Comparison of ENCODE assay signal across 17 cellular contexts in the genomic region with DNA sequence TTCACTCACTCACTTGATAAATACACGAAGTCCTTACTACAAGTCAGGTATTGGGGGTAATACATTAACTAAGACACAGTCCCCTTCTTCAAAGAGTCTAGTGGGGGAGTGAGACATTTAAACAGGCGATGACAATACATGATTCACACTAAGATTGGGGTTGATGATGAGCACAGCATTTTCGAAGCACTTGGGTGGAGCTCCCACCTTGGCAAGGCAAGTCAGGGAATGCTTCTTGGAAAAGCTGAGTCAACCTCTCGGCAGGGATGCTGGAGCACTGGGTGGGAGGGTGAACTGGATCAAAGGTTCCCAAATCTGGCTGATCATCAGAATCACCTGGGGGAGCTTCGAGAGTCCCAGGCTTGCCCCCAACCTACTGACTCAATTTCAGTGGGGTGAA. TPM values are rescaled to one million over a fixed set of nuclear protein-coding genes. Genes with fewer than 3 reads are reported as not detected.
DNase-seq lines count a peak whose midpoint lies in the region; ATAC-seq, FAIRE-seq and TF ChIP-seq lines count a peak whose summit lies in the region.
"Had no signal": no experiment of that assay in that cellular context is flagged by ENCODE, and none has a peak within 500 bp of the region (broad histone marks: within the 10 kb centered on the region; RNA-seq: fewer than 3 reads in every experiment).

No MANE protein-coding gene starts in this region.

- CTCF ChIA-PET in A549 (lab: Yijun Ruan, JAX) = interaction anchor here (0.6 to 6.2 kb wide), 9 partner anchors 9 to 94 kb away, joined by 3 to 22 read pairs (median 4); no protein-coding TSS in a partner anchor
- CTCF ChIA-PET in K562 (lab: Yijun Ruan, JAX; ENCODE audit: low intra/inter-chr PET ratio) = no interaction called here

- H2AFZ ChIP-seq in K562 (ENCODE audit: low read depth, low read length) = no peak overlapping the region

- peak; percentile 70 for FAIRE-seq in A549 (lab: Jason Lieb, UNC)
- FAIRE-seq in K562 (lab: Jason Lieb, UNC) = no peak
- FAIRE-seq: small intestine had no signal

- no peaks in the 10 kb centered on the region for H3K9me1 ChIP-seq in K562 (ENCODE audit: control insufficient read depth, insufficient read depth, low read length)

- peak overlapping the region; percentile 54 for H3K4me2 ChIP-seq in A549
- no peak overlapping the region for H3K4me2 ChIP-seq in K562 (ENCODE audit: insufficient read depth, low read length)

- no peaks in the 10 kb centered on the region for H3K79me2 ChIP-seq in K562 (ENCODE audit: control insufficient read depth, insufficient read depth, low read length)

- peak; percentile 87 to 89 for ATAC-seq in A549
- no peak for ATAC-seq in K562
- ATAC-seq in GM21737 (IDR thresholded peaks at IDR 0.05; ENCODE audit: unreplicated experiment) = no peak
- ATAC-seq: naive thymus-derived CD8-positive, alpha-beta T cell had no signal

- TF ChIP-seq RAD21 in A549 (conservative IDR thresholded peaks at IDR 0.05 in 1 of 2, IDR thresholded peaks at IDR 0.05 in 1 of 2) (peak; percentile 22; a peak in 1 of 5 replicates), K562 (CRISPR knock-in tag; conservative IDR thresholded peaks at IDR 0.05 in 1 of 2, IDR thresholded peaks at IDR 0.05 in 1 of 2) (no peak)

- in situ Hi-C loops in K562 (cut with MboI) = no loop called here

- TF ChIP-seq POLR2A in A549 (IDR thresholded peaks at IDR 0.05; ENCODE audit: low read length) (no peak), K562 (conservative IDR thresholded peaks at IDR 0.05) (no peak)

- DNase-seq in A549 (ENCODE audit: low read depth in 1 of 2, low spot score in 1 of 2) (peak; percentile 81 to 89), HT1080 (ENCODE audit: low read depth) (peak; percentile 46), K562 (ENCODE audit: extremely low read depth in 1 of 4, low spot score in 3 of 4) (no peak), iPS-NIHi7 (ENCODE audit: extremely low spot score) (peak; percentile 62), occipital lobe (lab: John Stamatoyannopoulos, UW) (no peak), KG1 (lab: John Stamatoyannopoulos, UW) (no peak), ecto neural progenitor cell (ENCODE audit: low spot score) (no peak)
- DNase-seq: activated effector memory CD4-positive, alpha-beta T cell treated with Interleukin-2 at 50 U/mL for 16 hours; DMS153; erythroblast; naive thymus-derived CD8-positive, alpha-beta T cell; NCI-H2029 treated with DMSO at 0.1 percent for 48 hours; SW 1271; trophoblast cell had no signal

- POLR2A ChIA-PET in A549 (lab: Yijun Ruan, JAX) = interaction anchor here (0.6 to 2.4 kb wide), 5 partner anchors 10 to 67 kb away, joined by 3 to 10 read pairs (median 4); partner anchors contain the start of gene SRP9
- POLR2A ChIA-PET in K562 (lab: Yijun Ruan, JAX) = interaction anchor here (0.6 to 0.7 kb wide), 2 partner anchors 220 to 407 kb away, joined by 3 read pairs; no protein-coding TSS in a partner anchor

- H3K27me3 ChIP-seq in K562 (ENCODE audit: control insufficient read depth in 2 of 2, insufficient read depth in 2 of 2, low read length in 2 of 2) = peaks cover 28 to 52% of the 10 kb centered on the region in 2 experiments

- no TSS peak for BruUV-seq in K562 (replicated peaks; lab: Mats Ljungman, UMichigan)

- H3K4me1 ChIP-seq in A549 (peaks cover 25% of the 10 kb centered on the region), K562 (replicated peaks in 1 of 2; ENCODE audit: control insufficient read depth in 2 of 2, insufficient read depth in 2 of 2, low read length in 2 of 2) (no peaks in the 10 kb centered on the region)
- H3K4me1 ChIP-seq: HAP-1 had no signal

- H3K9ac ChIP-seq in K562 (ENCODE audit: insufficient read depth in 1 of 2, low read depth in 2 of 2, low read length in 2 of 2) = no peak overlapping the region

- 0% methylated on average over 5 of the region's 5 CpGs for WGBS in A549 (ENCODE audit: missing lambda C conversion rate)
- WGBS in K562 (ENCODE audit: insufficient coverage, low coverage, missing lambda C conversion rate) = 0% methylated on average over 5 of the region's 5 CpGs

- H3K9me3 ChIP-seq in A549 (no peaks in the 10 kb centered on the region), K562 (replicated peaks; ENCODE audit: control insufficient read depth, insufficient read depth, low read depth, low read length) (no peaks in the 10 kb centered on the region)
- H3K9me3 ChIP-seq: HAP-1 had no signal

- TF ChIP-seq EP300 in A549 (IDR thresholded peaks at IDR 0.05) = peak; percentile 37 to 51; a peak in 2 of 5 replicates
- no peak for TF ChIP-seq EP300 in K562 (IDR thresholded peaks at IDR 0.05; ENCODE audit: low read length)

- intact Hi-C loops in K562 (cut with micrococcal nuclease) = no loop called here

- H3K36me3 ChIP-seq in K562 (ENCODE audit: control insufficient read depth, insufficient read depth, low read length) = no peaks in the 10 kb centered on the region
- H3K36me3 ChIP-seq: HAP-1 had no signal

- H4K20me1 ChIP-seq in K562 (replicated peaks; ENCODE audit: control insufficient read depth, insufficient read depth, low read length) = no peaks in the 10 kb centered on the region

- H3K4me3 ChIP-seq in A549 (no peak overlapping the region), K562 (no peak overlapping the region)
- H3K4me3 ChIP-seq: HAP-1 had no signal

- H3K27ac ChIP-seq in A549 = peak overlapping the region; percentile 70 to 87
- H3K27ac ChIP-seq in K562 (ENCODE audit: extremely low read depth, low read depth, low read length) = no peak overlapping the region

- TF ChIP-seq CTCF in A549 (IDR thresholded peaks at IDR 0.05) (no peak), K562 (IDR thresholded peaks at IDR 0.05 in 2 of 3, conservative IDR thresholded peaks at IDR 0.05 in 1 of 3; ENCODE audit: insufficient read depth in 2 of 3, low read depth in 1 of 3, low read length in 3 of 3) (no peak)

TF ChIP-seq in A549, 52 proteins besides CTCF, POLR2A, EP300 and RAD21 (continues in another document):
- TF ChIP-seq, protein P1, sequence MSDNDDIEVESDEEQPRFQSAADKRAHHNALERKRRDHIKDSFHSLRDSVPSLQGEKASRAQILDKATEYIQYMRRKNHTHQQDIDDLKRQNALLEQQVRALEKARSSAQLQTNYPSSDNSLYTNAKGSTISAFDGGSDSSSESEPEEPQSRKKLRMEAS (IDR thresholded peaks at IDR 0.05) = 0 out of 2 replicates have a peak, but pooled peaks have one; percentile 60
- TF ChIP-seq CBX8 (IDR thresholded peaks at IDR 0.05) = no peak
- TF ChIP-seq NFE2L2 (conservative IDR thresholded peaks at IDR 0.05; ENCODE audit: low read length) = peak; percentile 23; the same call in 1 of the 2 replicates
- peak in 1 of 2 experiments; percentile 57; a peak in 1 of 4 replicates for TF ChIP-seq CEBPB (IDR thresholded peaks at IDR 0.05)
- no peak for TF ChIP-seq EHF (CRISPR knock-in tag; IDR thresholded peaks at IDR 0.05)
- peak; percentile 97 for TF ChIP-seq MAFK (IDR thresholded peaks at IDR 0.05; ENCODE audit: partially characterized antibody)
- peak; percentile 81 for TF ChIP-seq JUNB (IDR thresholded peaks at IDR 0.05)
- TF ChIP-seq HOXB13 (CRISPR knock-in tag; IDR thresholded peaks at IDR 0.05; ENCODE audit: low read depth) = no peak
- TF ChIP-seq JUN (IDR thresholded peaks at IDR 0.05) = peak; percentile 50 to 60; a peak in 1 of 5 replicates

TF ChIP-seq in K562, 482 proteins besides CTCF, POLR2A, EP300 and RAD21:
- TF ChIP-seq FOSL1 (tag; conservative IDR thresholded peaks at IDR 0.05) (0 out of 2 replicates have a peak, but pooled peaks have one; percentile 25), POLR2AphosphoS2 (IDR thresholded peaks at IDR 0.05; ENCODE audit: low read length) (no peak), ZNF316 (IDR thresholded peaks at IDR 0.05) (peak; percentile 28; the same call in 1 of the 2 replicates)

RNA-seq across cellular contexts. Expression of gene ENAH, which starts 57.9 kb away (rescaled TPM):
- polyA plus RNA-seq in A549 (2011; rRNA removed) = 124 and 142 TPM in 2 replicates
- polyA plus RNA-seq in A549 (2012; cell fraction: cytosol; rRNA removed) = 32.6 and 33.0 TPM in 2 replicates
- 19.3 and 23.0 TPM in 2 replicates for polyA plus RNA-seq in A549 (2012; cell fraction: nucleus; rRNA removed)
- polyA plus RNA-seq in A549 (2017; fragmentation: RNase III; extraction: RNeasy Plus Mini Kit Qiagen cat#74134 plus additional on column Dnase treatment) = 155 to 172 TPM (median 167 TPM) in 3 replicates
- 97.3 and 100 TPM in 2 replicates for polyA minus RNA-seq in A549 (2011; rRNA and poly(A)+ RNA removed)
- total RNA-seq in HT1080 (2014; rRNA removed; shearing (Covaris generic)) = 19.4 and 23.2 TPM in 2 replicates
- 20.7 and 30.6 TPM in 2 replicates for polyA plus RNA-seq in HT1080 (2015; cell fraction: cytosol; rRNA removed)
- polyA plus RNA-seq in HT1080 (2015; cell fraction: nucleus; rRNA removed) = 16.7 and 19.4 TPM in 2 replicates
- total RNA-seq in K562 (2011; cell fraction: chromatin; rRNA removed; ENCODE audit: low replicate concordance) = 0.56 and 1.1 TPM in 2 replicates
- total RNA-seq in K562 (2011; cell fraction: nucleolus; rRNA removed) = under 0.01 TPM in 1 of 2 replicates, not detected in the other
- 0.15 and 0.69 TPM in 2 replicates for total RNA-seq in K562 (2011; cell fraction: nucleoplasm; rRNA removed)
- total RNA-seq in K562 (2014; rRNA removed) = 0.05 and 0.12 TPM in 2 replicates
- 0.10 and 0.15 TPM in 2 replicates for total RNA-seq in K562 (2014; rRNA removed; fragmentation: Illumina TruSeq; extraction: Trizol)
- 0.15 and 0.29 TPM in 2 replicates for total RNA-seq in K562 (2015; rRNA removed; fragmentation: Illumina TruSeq; extraction: Trizol)
- 0.55 and 0.85 TPM in 2 replicates for total RNA-seq in K562 (2021)
- polyA plus RNA-seq in K562 (2011; rRNA removed) = 0.34 and 1.2 TPM in 2 replicates
- polyA plus RNA-seq in K562 (2011; cell fraction: cytosol; rRNA removed) = 0.01 and 0.10 TPM in 2 replicates
- 0.21 and 0.44 TPM in 2 replicates for polyA plus RNA-seq in K562 (2011; cell fraction: nucleus; rRNA removed)
- polyA plus RNA-seq in K562 (2012) = 0.06 and 0.14 TPM in 2 replicates
- polyA plus RNA-seq in K562 (2014; fragmentation: Illumina TruSeq; extraction: Trizol) = 0.06 and 0.33 TPM in 2 replicates
- polyA plus RNA-seq in K562 (2014; fragmentation: Nextera tagmentation; extraction: Ambion mirVana) = under 1 TPM; 0.03 to 0.13 TPM
- 0.05 TPM in 1 of 2 replicates, not detected in the other for polyA plus RNA-seq in K562 (2014; rRNA removed)
- 1.8 and 4.3 TPM in 2 replicates for polyA minus RNA-seq in K562 (2011; rRNA and poly(A)+ RNA removed)
- 1.5 TPM in 1 of 2 replicates, not detected in the other for polyA minus RNA-seq in K562 (2011; cell fraction: cytosol; rRNA and poly(A)+ RNA removed)
- 0.22 and 0.40 TPM in 2 replicates for polyA minus RNA-seq in K562 (2011; cell fraction: nucleus; rRNA and poly(A)+ RNA removed)
- 73.5 TPM for total RNA-seq in occipital lobe

Comparison
In these comparisons a context has a peak if more than half of its experiments do, and no peak if none do; other contexts are left out.
1. ATAC-seq: peak in A549 (2 of 2); none in K562 (single experiment) and GM21737 (single experiment).
2. DNase-seq: peak in A549 (2 of 2), HT1080 (single experiment) and iPS-NIHi7 (single experiment); none in K562 (0 of 4), occipital lobe (single experiment), KG1 (single experiment) and ecto neural progenitor cell (single experiment).